10 cellular contexts compared by ENCODE assay signal in genomic region chr1:27364696-27365371, GRCh38. TPM values are rescaled to one million over a fixed set of nuclear protein-coding genes. Genes with fewer than 3 reads are reported as not detected.
DNase-seq lines count a peak whose midpoint lies in the region; ATAC-seq and TF ChIP-seq lines count a peak whose summit lies in the region.
"Had no signal": no experiment of that assay in that cellular context is flagged by ENCODE, and none has a peak within 500 bp of the region (broad histone marks: within the 10 kb centered on the region; RNA-seq: fewer than 3 reads in every experiment).

No MANE protein-coding gene starts in this region.

- no peak for DNase-seq in activated T-cell treated with anti-CD3 and anti-CD28 coated beads, Interleukin-2, amount 50 U/mL, for 24 hours
- DNase-seq in activated T-cell treated with anti-CD3 and anti-CD28 coated beads, Interleukin-2, amount 50 U/mL, for 1 hour: no peak
- DNase-seq in activated naive CD8-positive, alpha-beta T cell treated with anti-CD3 and anti-CD28 coated beads, Interleukin-2, amount 50 U/mL, for 24 hours: no peak
- DNase-seq in testis (no peak), NCI-H1694 treated with DMSO at 0.1 percent for 48 hours (lab: John Stamatoyannopoulos, UW) (no peak), pons (ENCODE audit: low spot score) (no peak)

- H3K36me3 Mint-ChIP-seq in activated T-cell treated with anti-CD3 and anti-CD28 coated beads, Interleukin-2, amount 50 U/mL, for 24 hours (ENCODE audit: low read depth): no peaks in the 10 kb centered on the region
- H3K36me3 Mint-ChIP-seq in activated naive CD8-positive, alpha-beta T cell treated with anti-CD3 and anti-CD28 coated beads, Interleukin-2, amount 50 U/mL, for 24 hours (ENCODE audit: low read depth): no peaks in the 10 kb centered on the region

- H3K27ac Mint-ChIP-seq in activated T-cell treated with anti-CD3 and anti-CD28 coated beads, Interleukin-2, amount 50 U/mL, for 24 hours: no peak overlapping the region
- no peak overlapping the region for H3K27ac Mint-ChIP-seq in activated naive CD8-positive, alpha-beta T cell treated with anti-CD3 and anti-CD28 coated beads, Interleukin-2, amount 50 U/mL, for 24 hours

- WGBS in testis, 2 donors: 61 to 77% methylated on average over 7 to 11 of the region's 11 CpGs

- intact Hi-C loops in testis (cut with DNase I; ENCODE audit: low total_unique reads): no loop called here

- no peak for TF ChIP-seq CTCF in testis (IDR thresholded peaks at IDR 0.05)

- H3K27me3 ChIP-seq in layer of hippocampus (ENCODE audit: control insufficient read depth, insufficient read depth, low read length): no peaks in the 10 kb centered on the region
- H3K27me3 ChIP-seq in testis: no peaks in the 10 kb centered on the region

- TF ChIP-seq POLR2A in testis (IDR thresholded peaks at IDR 0.05): no peak

- H3K27me3 Mint-ChIP-seq in activated T-cell treated with anti-CD3 and anti-CD28 coated beads, Interleukin-2, amount 50 U/mL, for 24 hours: no peaks in the 10 kb centered on the region
- peaks cover 2% of the 10 kb centered on the region for H3K27me3 Mint-ChIP-seq in activated naive CD8-positive, alpha-beta T cell treated with anti-CD3 and anti-CD28 coated beads, Interleukin-2, amount 50 U/mL, for 24 hours

- ATAC-seq in activated naive CD8-positive, alpha-beta T cell treated with anti-CD3 and anti-CD28 coated beads, Interleukin-2, amount 50 U/mL, for 24 hours: no peak
- no peak for ATAC-seq in HG03521 (IDR thresholded peaks at IDR 0.05; ENCODE audit: unreplicated experiment)

- peaks cover 20% of the 10 kb centered on the region for H3K4me1 ChIP-seq in testis

- peaks cover 31% of the 10 kb centered on the region for H3K4me1 Mint-ChIP-seq in activated T-cell treated with anti-CD3 and anti-CD28 coated beads, Interleukin-2, amount 50 U/mL, for 24 hours (ENCODE audit: low read depth)
- H3K4me1 Mint-ChIP-seq in activated naive CD8-positive, alpha-beta T cell treated with anti-CD3 and anti-CD28 coated beads, Interleukin-2, amount 50 U/mL, for 24 hours: peaks cover 32% of the 10 kb centered on the region

- H3K4me3 ChIP-seq in testis: peak overlapping the region in 1 of 2 donors; percentile 68

- H3K36me3 ChIP-seq in testis (ENCODE audit: low read depth, missing control alignments): no peaks in the 10 kb centered on the region

- H3K27ac ChIP-seq in layer of hippocampus (ENCODE audit: low read depth, low read length) (peak overlapping the region; percentile 83), testis (peak overlapping the region; percentile 91 to 98)

- H3K4me3 Mint-ChIP-seq in activated T-cell treated with anti-CD3 and anti-CD28 coated beads, Interleukin-2, amount 50 U/mL, for 24 hours: peak overlapping the region; percentile 86
- peak overlapping the region; percentile 81 for H3K4me3 Mint-ChIP-seq in activated naive CD8-positive, alpha-beta T cell treated with anti-CD3 and anti-CD28 coated beads, Interleukin-2, amount 50 U/mL, for 24 hours

- no peaks in the 10 kb centered on the region for H3K9me3 ChIP-seq in testis

- H3K9me3 Mint-ChIP-seq in activated T-cell treated with anti-CD3 and anti-CD28 coated beads, Interleukin-2, amount 50 U/mL, for 24 hours: no peaks in the 10 kb centered on the region
- no peaks in the 10 kb centered on the region for H3K9me3 Mint-ChIP-seq in activated naive CD8-positive, alpha-beta T cell treated with anti-CD3 and anti-CD28 coated beads, Interleukin-2, amount 50 U/mL, for 24 hours

RNA-seq across cellular contexts. Expression of gene MAP3K6, which starts 1.9 kb away (rescaled TPM):
- total RNA-seq in testis: 10 to 100 TPM; 18.8 to 31.7 TPM
- 18.4 TPM for polyA plus RNA-seq in testis (ENCODE audit: insufficient read depth, low read depth, low replicate concordance)

RNA-seq across cellular contexts. Expression of gene FCN3, which starts 9.8 kb away (rescaled TPM):
- total RNA-seq in testis: 1 to 10 TPM; 3.6 to 6.9 TPM
- polyA plus RNA-seq in testis (ENCODE audit: insufficient read depth, low read depth, low replicate concordance): 0.54 TPM
- total RNA-seq: lung microvascular endothelial cell; T-helper 1 cell treated with Interleukin-12 subunit alpha and Interleukin-12 subunit beta and Interleukin-4 antibody, amounts not matched to agents 30 ng/mL and 1 ng/mL, for 36 hours had no signal

RNA-seq across cellular contexts. Expression of gene CD164L2, which starts 18.3 kb away (rescaled TPM):
- total RNA-seq in testis: 1 to 10 TPM in 1 of 2 donors, under 1 TPM in 1; 0.24 to 1.5 TPM
- 0.76 TPM for polyA plus RNA-seq in testis (ENCODE audit: insufficient read depth, low read depth, low replicate concordance)
- total RNA-seq: lung microvascular endothelial cell; T-helper 1 cell treated with Interleukin-12 subunit alpha and Interleukin-12 subunit beta and Interleukin-4 antibody, amounts not matched to agents 30 ng/mL and 1 ng/mL, for 36 hours had no signal

RNA-seq across cellular contexts. Expression of gene SYTL1, which starts 23.0 kb away (rescaled TPM):
- total RNA-seq in testis: 1 to 10 TPM; 2.3 to 5.4 TPM
- 6.0 TPM for polyA plus RNA-seq in testis (ENCODE audit: insufficient read depth, low read depth, low replicate concordance)
- total RNA-seq: lung microvascular endothelial cell had no signal

RNA-seq across cellular contexts. Expression of gene GPR3, which starts 27.6 kb away (rescaled TPM):
- total RNA-seq in testis: under 1 TPM; 0.12 to 0.47 TPM
- polyA plus RNA-seq in testis (ENCODE audit: insufficient read depth, low read depth, low replicate concordance): 0.20 TPM
